9 cellular contexts compared by ENCODE assay signal in genomic region chr17:8436169-8436932, GRCh38. TPM values are rescaled to one million over a fixed set of nuclear protein-coding genes. Genes with fewer than 3 reads are reported as not detected.
A peak's percentile ranks its signal among the peaks of the same experiment; 100 is the strongest.
DNase-seq lines count a peak whose midpoint lies in the region; ATAC-seq, FAIRE-seq and TF ChIP-seq lines count a peak whose summit lies in the region.
"Had no signal": no experiment of that assay in that cellular context is flagged by ENCODE, and none has a peak within 500 bp of the region (broad histone marks: within the 10 kb centered on the region; RNA-seq: fewer than 3 reads in every experiment).

No MANE protein-coding gene starts in this region.

- FAIRE-seq in GM19239 (lab: Jason Lieb, UNC): peak; percentile 61

- H3K14ac ChIP-seq in neuronal stem cell (ENCODE audit: low read length): peak overlapping the region; percentile 94

- WGBS in neuronal stem cell (ENCODE audit: extremely low coverage in 2 of 2, insufficient read length in 2 of 2, insufficient replicate concordance in 1 of 2), 2 donors: no CpG with 5 or more reads among the region's 44 CpGs

- H3K23ac ChIP-seq in neuronal stem cell (ENCODE audit: low read depth, low read length, poor library complexity): peak overlapping the region; percentile 97

- no peak overlapping the region for H2AK5ac ChIP-seq in neuronal stem cell (ENCODE audit: low read depth, low read length)

- H3K27ac ChIP-seq in Panc1 (ENCODE audit: low read length) (peak overlapping the region; percentile 86), foreskin keratinocyte (peak overlapping the region; percentile 91), neuronal stem cell (replicated peaks; ENCODE audit: low read length) (peak overlapping the region; percentile 86)

- H3K4me3 ChIP-seq in BJ (ENCODE audit: low read depth, low read length) (peak overlapping the region; percentile 96), Panc1 (ENCODE audit: low read depth in 2 of 2, low read length in 2 of 2) (peak overlapping the region; percentile 84 to 86), neuronal stem cell (ENCODE audit: low read length in 2 of 2) (peak overlapping the region; percentile 80 to 99)

- intact Hi-C loops in Panc1 (cut with micrococcal nuclease; ENCODE audit: unreplicated experiment): no loop called here

- POLR2A ChIA-PET in BJ (lab: Charles Lee) (interaction anchor here (0.6 to 1.3 kb wide), 3 partner anchors 51 to 211 kb away, joined by 3 to 4 read pairs (median 4); partner anchors contain the start of gene RANGRF), Panc1 (lab: Charles Lee) (interaction anchor here (0.6 to 0.7 kb wide), 2 partner anchors 184 to 343 kb away, joined by 3 to 7 read pairs; no protein-coding TSS in a partner anchor)

- H2BK15ac ChIP-seq in neuronal stem cell (ENCODE audit: low read length): peak overlapping the region; percentile 67

- H3K4me2 ChIP-seq in neuronal stem cell (ENCODE audit: insufficient read depth, low read length, poor library complexity, severe bottlenecking): peak overlapping the region; percentile 73

- H3K4ac ChIP-seq in neuronal stem cell (ENCODE audit: low read length): no peak overlapping the region

- no peak for DNase-seq in BJ (ENCODE audit: low read depth)
- DNase-seq in GM19239 (ENCODE audit: insufficient read length, low spot score): peak; percentile 17
- DNase-seq in Panc1 (ENCODE audit: low read depth, low spot score): no peak
- DNase-seq in activated gamma-delta T cell (lab: John Stamatoyannopoulos, UW): peak; percentile 52
- DNase-seq in foreskin keratinocyte: peak in 1 of 2 donors; percentile 49
- DNase-seq in neuronal stem cell (ENCODE audit: low spot score): peak; percentile 52
- peak; percentile 27 for DNase-seq in superior temporal gyrus (ENCODE audit: extremely low spot score)

- H4K8ac ChIP-seq in neuronal stem cell (ENCODE audit: low read depth, low read length): no peak overlapping the region

- H2AFZ ChIP-seq in neuronal stem cell (ENCODE audit: low read length): peak overlapping the region; percentile 94

- peak overlapping the region; percentile 94 for H3K18ac ChIP-seq in neuronal stem cell (ENCODE audit: low read length)

- H3K36me3 ChIP-seq in BJ (ENCODE audit: control insufficient read depth, insufficient read depth, low read length): peaks cover 3% of the 10 kb centered on the region
- H3K36me3 ChIP-seq in Panc1 (ENCODE audit: control insufficient read depth, insufficient read depth, low read length): peaks cover 6% of the 10 kb centered on the region
- H3K36me3 ChIP-seq in neuronal stem cell (replicated peaks in 1 of 2; ENCODE audit: control insufficient read depth in 2 of 2, insufficient read depth in 2 of 2, low read length in 2 of 2): peaks cover 3 to 11% of the 10 kb centered on the region in 2 donors

- H3K9me3 ChIP-seq in Panc1 (ENCODE audit: control insufficient read depth, insufficient read depth, low read depth, low read length) (no peaks in the 10 kb centered on the region), neuronal stem cell (replicated peaks in 1 of 2; ENCODE audit: control insufficient read depth in 2 of 2, insufficient read depth in 1 of 2, low read depth in 1 of 2, low read length in 2 of 2) (no peaks in the 10 kb centered on the region)

- CTCF ChIA-PET in BJ (lab: Yijun Ruan, JAX): interaction anchor here (0.8 to 2.6 kb wide), 7 partner anchors 9 to 349 kb away, joined by 3 to 6 read pairs (median 3); no protein-coding TSS in a partner anchor
- CTCF ChIA-PET in Panc1 (lab: Charles Lee): interaction anchor here (0.7 kb wide), 2 partner anchors 26 to 53 kb away, joined by 3 read pairs; no protein-coding TSS in a partner anchor

- H4K91ac ChIP-seq in neuronal stem cell (ENCODE audit: low read depth, low read length, poor library complexity): no peak overlapping the region

- in situ Hi-C loops in Panc1 (cut with HindIII; ENCODE audit: low pct_unique_long_range_greater_than_20kb, low sequenced_read_pairs): no loop called here

- peak overlapping the region; percentile 90 for H2BK5ac ChIP-seq in neuronal stem cell (ENCODE audit: low read length)

- ATAC-seq in HG03442 (IDR thresholded peaks at IDR 0.05; ENCODE audit: unreplicated experiment): peak; percentile 36
- ATAC-seq in Panc1: peak; percentile 85
- ATAC-seq in foreskin keratinocyte: peak; percentile 58

- H3K27me3 ChIP-seq in BJ (ENCODE audit: control insufficient read depth, insufficient read depth, low read length): no peaks in the 10 kb centered on the region
- H3K27me3 ChIP-seq in Panc1 (ENCODE audit: control insufficient read depth, insufficient read depth, low read length): no peaks in the 10 kb centered on the region
- H3K27me3 ChIP-seq in foreskin keratinocyte: no peaks in the 10 kb centered on the region
- H3K27me3 ChIP-seq in neuronal stem cell (ENCODE audit: control insufficient read depth in 3 of 3, insufficient read depth in 3 of 3, low read depth in 1 of 3, low read length in 3 of 3): peaks cover 0 to 1% (median 0%) of the 10 kb centered on the region in 3 experiments

- no peaks in the 10 kb centered on the region; the same call in 1 of the 2 replicates for H3K4me1 ChIP-seq in Panc1 (ENCODE audit: control insufficient read depth, insufficient read depth, low read length)
- peaks cover 9% of the 10 kb centered on the region for H3K4me1 ChIP-seq in foreskin keratinocyte
- H3K4me1 ChIP-seq in neuronal stem cell (ENCODE audit: control insufficient read depth in 2 of 2, insufficient read depth in 1 of 2, low read depth in 1 of 2, low read length in 2 of 2): peaks cover 2 to 5% of the 10 kb centered on the region in 2 donors

- no peak overlapping the region for H2BK120ac ChIP-seq in neuronal stem cell (ENCODE audit: low read depth, low read length)

- peak overlapping the region; percentile 41 for H2BK12ac ChIP-seq in neuronal stem cell (ENCODE audit: low read length)

- H3K79me1 ChIP-seq in neuronal stem cell (ENCODE audit: low read depth, low read length): peaks cover 7% of the 10 kb centered on the region

- BruUV-seq in Panc1 (replicated peaks; lab: Mats Ljungman, UMichigan): no TSS peak

- peak overlapping the region; percentile 95 for H3K9ac ChIP-seq in neuronal stem cell (ENCODE audit: low read depth, low read length, poor library complexity)

- TF ChIP-seq CTCF in BJ (IDR thresholded peaks at IDR 0.05; ENCODE audit: insufficient read depth, low read depth, low read length) (no peak), Panc1 (IDR thresholded peaks at IDR 0.05) (no peak), foreskin keratinocyte (conservative IDR thresholded peaks at IDR 0.05) (peak; percentile 40)

RNA-seq across cellular contexts. Expression of gene NDEL1, which starts 0.7 kb away (rescaled TPM):
- polyA plus RNA-seq in BJ (2011; rRNA removed) (72.2 and 74.5 TPM in 2 replicates), foreskin keratinocyte (34.1 and 34.5 TPM in 2 replicates)
- polyA minus RNA-seq in BJ (2011; rRNA and poly(A)+ RNA removed): 44.4 and 55.8 TPM in 2 replicates
- total RNA-seq in Panc1 (2021; ENCODE audit: unreplicated experiment) (44.8 TPM), foreskin keratinocyte (47.9 and 51.8 TPM in 2 replicates)
- polyA plus RNA-seq in Panc1 (2012; ENCODE audit: insufficient read length): 30.3 TPM
- 27.9 TPM for polyA plus RNA-seq in neuronal stem cell (2013, experiment 1 of 2)
- polyA plus RNA-seq in neuronal stem cell (2013, experiment 2 of 2): 26.7 TPM

RNA-seq across cellular contexts. Expression of gene RNF222, which starts 38.7 kb away (rescaled TPM):
- polyA plus RNA-seq in BJ (2011; rRNA removed) (not detected in 2 replicates), foreskin keratinocyte (0.03 and 0.06 TPM in 2 replicates)
- polyA minus RNA-seq in BJ (2011; rRNA and poly(A)+ RNA removed): not detected in 2 replicates
- total RNA-seq in Panc1 (2021; ENCODE audit: unreplicated experiment) (not detected), foreskin keratinocyte (0.07 TPM in 1 of 2 replicates, not detected in the other)
- polyA plus RNA-seq in Panc1 (2012; ENCODE audit: insufficient read length): 0.08 TPM
- not detected for polyA plus RNA-seq in neuronal stem cell (2013, experiment 1 of 2)
- polyA plus RNA-seq in neuronal stem cell (2013, experiment 2 of 2): not detected
- total RNA-seq: activated CD8-positive, alpha-beta memory T cell treated with anti-CD3 and anti-CD28 coated beads for 36 hours had no signal

RNA-seq across cellular contexts. Expression of gene RPL26, which starts 53.4 kb away (rescaled TPM):
- polyA plus RNA-seq in BJ (2011; rRNA removed) (2,021 and 3,734 TPM in 2 replicates), foreskin keratinocyte (3,931 and 3,982 TPM in 2 replicates)
- polyA minus RNA-seq in BJ (2011; rRNA and poly(A)+ RNA removed): 269 and 348 TPM in 2 replicates
- total RNA-seq in Panc1 (2021; ENCODE audit: unreplicated experiment) (865 TPM), foreskin keratinocyte (2,517 and 2,669 TPM in 2 replicates)
- 861 TPM for polyA plus RNA-seq in Panc1 (2012; ENCODE audit: insufficient read length)
- 7,258 TPM for polyA plus RNA-seq in neuronal stem cell (2013, experiment 1 of 2)
- polyA plus RNA-seq in neuronal stem cell (2013, experiment 2 of 2): 7,381 TPM

Comparison
In these comparisons a context has a peak if more than half of its experiments do, and no peak if none do; other contexts are left out.
1. DNase-seq: peak in GM19239 (single experiment), activated gamma-delta T cell (single experiment), neuronal stem cell (single experiment) and superior temporal gyrus (single experiment); none in BJ (single experiment) and Panc1 (single experiment).
2. Peak in every context shown above with its lines, with median percentiles within 50 percentile points of each other: H3K4me3 ChIP-seq, ATAC-seq and H3K27ac ChIP-seq.